In the genomic region with DNA sequence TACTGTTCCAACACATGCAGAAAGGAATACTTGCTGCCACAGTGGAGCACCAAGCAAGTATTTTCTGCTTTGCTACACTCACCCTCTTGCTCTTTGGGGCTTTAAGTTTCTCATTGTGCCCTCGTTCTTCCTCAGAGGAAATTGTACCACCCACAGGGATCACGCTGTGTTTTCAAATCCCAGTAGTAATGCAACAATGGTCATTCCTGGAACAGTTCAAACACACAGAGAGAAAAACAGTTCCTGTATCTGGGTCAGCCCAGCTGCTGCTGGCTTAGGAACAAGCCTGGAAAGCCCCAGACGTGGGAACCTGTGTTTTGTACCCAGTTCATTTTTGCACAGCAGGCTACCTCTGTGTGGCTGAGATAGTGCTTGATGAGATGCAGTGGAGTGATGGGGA, we compare ENCODE assay signal across 20 cellular contexts.
A peak's percentile ranks its signal among the peaks of the same experiment; 100 is the strongest.
DNase-seq lines count a peak whose midpoint lies in the region; ATAC-seq, FAIRE-seq and TF ChIP-seq lines count a peak whose summit lies in the region.
"Had no signal": no experiment of that assay in that cellular context is flagged by ENCODE, and none has a peak within 500 bp of the region (broad histone marks: within the 10 kb centered on the region; RNA-seq: fewer than 3 reads in every experiment).

No MANE protein-coding gene starts in this region.

- H3K27me3 ChIP-seq in vagina: no peaks in the 10 kb centered on the region
- H3K27me3 ChIP-seq: breast epithelium, foreskin keratinocyte, Peyer's patch had no signal

- no peak overlapping the region for H3K27ac ChIP-seq in coronary artery
- H3K27ac ChIP-seq in vagina: no peak overlapping the region
- H3K27ac ChIP-seq: breast epithelium, foreskin keratinocyte, Peyer's patch, prostate gland had no signal

- TF ChIP-seq CTCF in coronary artery (IDR thresholded peaks at IDR 0.05): no peak
- TF ChIP-seq CTCF in D721Med (IDR thresholded peaks at IDR 0.05; ENCODE audit: insufficient read depth, missing control alignments): no peak
- TF ChIP-seq CTCF in vagina (IDR thresholded peaks at IDR 0.05): no peak

- no peak for TF ChIP-seq POLR2A in vagina (IDR thresholded peaks at IDR 0.05)

- intact Hi-C loops in vagina (cut with DNase I): no loop called here

- in situ Hi-C loops in G401 (cut with HindIII; ENCODE audit: low sequenced_read_pairs): no loop called here

- no peak for ATAC-seq in HG03432 (IDR thresholded peaks at IDR 0.05; ENCODE audit: unreplicated experiment)
- ATAC-seq: foreskin keratinocyte, left colon had no signal

- H3K4me3 ChIP-seq in coronary artery: no peak overlapping the region
- H3K4me3 ChIP-seq in vagina: no peak overlapping the region
- H3K4me3 ChIP-seq: breast epithelium, Peyer's patch, prostate gland had no signal

- no peaks in the 10 kb centered on the region for H3K9me3 ChIP-seq in vagina
- H3K9me3 ChIP-seq: breast epithelium, Peyer's patch, prostate gland had no signal

- H3K4me1 ChIP-seq in vagina: no peaks in the 10 kb centered on the region
- H3K4me1 ChIP-seq: breast epithelium, foreskin keratinocyte, Peyer's patch, prostate gland had no signal

- FAIRE-seq in D721Med (lab: Jason Lieb, UNC): no peak
- FAIRE-seq: GM12892, small intestine had no signal

- DNase-seq in G401 (ENCODE audit: low spot score): peak; percentile 24
- DNase-seq in NCI-H345 (lab: John Stamatoyannopoulos, UW): peak; percentile 60
- DNase-seq in ecto neural progenitor cell (ENCODE audit: low spot score): peak; percentile 50
- peak; percentile 34 for DNase-seq in midbrain (lab: John Stamatoyannopoulos, UW)
- DNase-seq in coronary artery (ENCODE audit: low spot score): no peak
- DNase-seq in D721Med (ENCODE audit: insufficient read length, low spot score): no peak
- no peak for DNase-seq in vagina (ENCODE audit: extremely low spot score in 2 of 2)
- DNase-seq: CD4-positive, CD25-positive, alpha-beta regulatory T cell; foreskin keratinocyte; left colon; MM.1S; NCI-H187; NCI-H446 treated with DMSO at 0.1 percent for 48 hours; Peyer's patch; small intestine; stimulated activated naive CD4-positive, alpha-beta T cell had no signal

- H3K36me3 ChIP-seq in vagina: no peaks in the 10 kb centered on the region
- H3K36me3 ChIP-seq: breast epithelium, Peyer's patch, prostate gland had no signal

Comparison
In these comparisons a context has a peak if more than half of its experiments do, and no peak if none do; other contexts are left out.
1. DNase-seq: peak in G401 (single experiment), NCI-H345 (single experiment), ecto neural progenitor cell (single experiment) and midbrain (single experiment); none in coronary artery (single experiment), D721Med (single experiment) and vagina (0 of 2).